Comparison of ENCODE assay signal across 8 cellular contexts in the genomic region with DNA sequence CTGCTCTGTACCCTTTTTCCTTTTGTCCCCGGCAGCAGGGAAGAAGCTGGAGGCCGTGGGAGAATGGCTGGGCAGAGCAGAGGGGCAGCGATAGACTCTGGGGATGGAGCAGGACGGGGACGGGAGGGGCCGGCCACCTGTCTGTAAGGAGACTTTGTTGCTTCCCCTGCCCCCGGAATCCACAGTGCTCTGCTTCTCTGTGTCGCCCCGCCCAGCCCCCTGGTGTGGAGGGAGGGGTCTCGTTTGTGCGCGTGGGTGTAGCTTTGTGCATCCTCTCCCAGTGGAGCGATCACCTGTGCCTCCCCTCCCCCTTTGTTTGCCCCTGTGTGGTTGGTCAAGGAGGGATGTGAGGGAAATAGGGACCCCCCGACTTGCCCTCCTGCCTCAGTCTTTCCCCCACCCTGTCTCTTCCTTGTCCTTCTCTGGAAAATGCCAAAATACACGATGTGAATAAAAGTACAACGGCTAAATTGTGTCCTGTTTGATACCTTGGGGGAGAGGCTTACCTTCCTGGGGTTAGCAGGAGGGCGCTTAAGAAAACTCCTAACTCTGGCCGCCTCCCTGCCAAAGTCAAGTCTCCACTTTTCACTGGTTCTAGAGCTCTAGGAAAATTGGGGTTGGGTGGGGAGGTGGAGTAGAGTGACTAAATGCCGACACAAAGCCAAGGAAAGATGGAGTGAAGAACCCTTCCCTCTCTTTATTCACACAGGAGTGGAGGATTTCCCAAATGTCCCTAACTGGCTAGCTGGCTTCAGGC. TPM values are rescaled to one million over a fixed set of nuclear protein-coding genes. Genes with fewer than 3 reads are reported as not detected.
DNase-seq lines count a peak whose midpoint lies in the region; ATAC-seq and TF ChIP-seq lines count a peak whose summit lies in the region.

No MANE protein-coding gene starts in this region.

- peaks cover 77% of the 10 kb centered on the region for H3K36me3 Mint-ChIP-seq in GM23338 (ENCODE audit: low read depth)

- ATAC-seq in GM23338, result peak; percentile 0; the same call in 2 of the 3 replicates
- ATAC-seq in GM18909 (IDR thresholded peaks at IDR 0.05; ENCODE audit: poor library complexity, unreplicated experiment), result no peak
- no peak for ATAC-seq in GM21825 (IDR thresholded peaks at IDR 0.05; ENCODE audit: unreplicated experiment)
- no peak for ATAC-seq in aorta (ENCODE audit: low FRiP score)
- no peak for ATAC-seq in GM18517 (IDR thresholded peaks at IDR 0.05; ENCODE audit: unreplicated experiment)

- H3K4me3 Mint-ChIP-seq in GM23338, result peak overlapping the region; percentile 94

- H3K4me2 ChIP-seq in GM23338, result peak overlapping the region; percentile 100

- H3K27me3 ChIP-seq in GM23338 (ENCODE audit: insufficient read depth) (no peaks in the 10 kb centered on the region), aorta (ENCODE audit: control insufficient read depth in 1 of 2, insufficient read depth in 2 of 2, low read length in 1 of 2) (no peaks in the 10 kb centered on the region)

- H3K9me3 Mint-ChIP-seq in GM23338, result no peaks in the 10 kb centered on the region; the same call in 2 of the 3 replicates

- no peak overlapping the region for H3K9ac ChIP-seq in SK-N-MC (ENCODE audit: insufficient read length)

- H3K27ac Mint-ChIP-seq in GM23338, result no peak overlapping the region

- peaks cover 39% of the 10 kb centered on the region for H3K27me3 Mint-ChIP-seq in GM23338 (ENCODE audit: insufficient read depth, low read depth, poor library complexity)

- DNase-seq in GM23338 (ENCODE audit: low spot score) (peak; percentile 43), SK-N-MC (ENCODE audit: low read depth, low spot score) (no peak), fibroblast of villous mesenchyme (ENCODE audit: low read depth) (no peak), skeletal muscle cell (ENCODE audit: low read depth) (no peak), aorta (no peak)

- TF ChIP-seq CTCF in GM23338 (conservative IDR thresholded peaks at IDR 0.05; ENCODE audit: low read depth in 2 of 2), result no peak
- TF ChIP-seq CTCF in fibroblast of villous mesenchyme (IDR thresholded peaks at IDR 0.05; ENCODE audit: insufficient read depth, low read depth, low read length), result no peak

- intact Hi-C loops in aorta (cut with DNase I), result loop anchor here (2.0 to 5.0 kb wide), 3 partner anchors 14 to 76 kb away; a partner anchor contains a TSS

- H2AFZ ChIP-seq in GM23338, result no peak overlapping the region

- H3K27ac ChIP-seq in GM23338 (ENCODE audit: low read depth), result peak overlapping the region; percentile 83; the same call in 1 of the 2 replicates
- H3K27ac ChIP-seq in SK-N-MC, result no peak overlapping the region
- peak overlapping the region in 1 of 2 donors; percentile 77 for H3K27ac ChIP-seq in aorta (ENCODE audit: low read depth in 1 of 2, low read length in 2 of 2)

- H3K36me3 ChIP-seq in GM23338 (ENCODE audit: insufficient read depth), result peaks cover 23% of the 10 kb centered on the region
- peaks cover 52% of the 10 kb centered on the region for H3K36me3 ChIP-seq in SK-N-MC (ENCODE audit: insufficient read depth, low read length)
- peaks cover 3 to 6% of the 10 kb centered on the region in 2 donors for H3K36me3 ChIP-seq in aorta (ENCODE audit: control insufficient read depth in 1 of 2, insufficient read depth in 2 of 2, low read length in 1 of 2)

- H3K79me2 ChIP-seq in GM23338 (replicated peaks; ENCODE audit: insufficient read depth), result peaks cover 26% of the 10 kb centered on the region

- peaks cover 45% of the 10 kb centered on the region for H3K4me1 Mint-ChIP-seq in GM23338

- peak overlapping the region; percentile 97 for H3K4me3 ChIP-seq in GM23338
- peak overlapping the region; percentile 97 for H3K4me3 ChIP-seq in SK-N-MC
- peak overlapping the region; percentile 88 for H3K4me3 ChIP-seq in fibroblast of villous mesenchyme (ENCODE audit: low read depth, low read length)
- peak overlapping the region; percentile 83 for H3K4me3 ChIP-seq in skeletal muscle cell (ENCODE audit: low read depth, low read length)
- no peak overlapping the region for H3K4me3 ChIP-seq in aorta (ENCODE audit: low read length in 2 of 2)

- 66 to 70% methylated on average over 17 to 19 of the region's 19 CpGs for WGBS in aorta, 2 donors

- no peaks in the 10 kb centered on the region for H3K9me2 ChIP-seq in GM23338 (ENCODE audit: insufficient read depth)

- H3K4me1 ChIP-seq in GM23338 (ENCODE audit: insufficient read depth) (peaks cover 41% of the 10 kb centered on the region), aorta (ENCODE audit: control insufficient read depth in 1 of 2, insufficient read depth in 2 of 2, low read length in 2 of 2) (peaks cover 0 to 1% of the 10 kb centered on the region in 2 donors)

- no peaks in the 10 kb centered on the region for H3K9me3 ChIP-seq in SK-N-MC (ENCODE audit: low read depth, low read length)
- H3K9me3 ChIP-seq in aorta (ENCODE audit: control insufficient read depth, low read length), result no peaks in the 10 kb centered on the region

- H4K20me1 ChIP-seq in GM23338 (replicated peaks; ENCODE audit: insufficient read depth), result peaks cover 24% of the 10 kb centered on the region

- peaks cover 48% of the 10 kb centered on the region for H3F3A ChIP-seq in GM23338 (replicated peaks; ENCODE audit: low read depth)

TF ChIP-seq in GM23338, 12 proteins besides CTCF, POLR2A, EP300 and RAD21 (continues in another document):
- TF ChIP-seq EZH2phosphoT487 (IDR thresholded peaks at IDR 0.05; ENCODE audit: unreplicated experiment) (no peak), JUNB (IDR thresholded peaks at IDR 0.05; ENCODE audit: unreplicated experiment) (no peak)
- TF ChIP-seq, protein P1, sequence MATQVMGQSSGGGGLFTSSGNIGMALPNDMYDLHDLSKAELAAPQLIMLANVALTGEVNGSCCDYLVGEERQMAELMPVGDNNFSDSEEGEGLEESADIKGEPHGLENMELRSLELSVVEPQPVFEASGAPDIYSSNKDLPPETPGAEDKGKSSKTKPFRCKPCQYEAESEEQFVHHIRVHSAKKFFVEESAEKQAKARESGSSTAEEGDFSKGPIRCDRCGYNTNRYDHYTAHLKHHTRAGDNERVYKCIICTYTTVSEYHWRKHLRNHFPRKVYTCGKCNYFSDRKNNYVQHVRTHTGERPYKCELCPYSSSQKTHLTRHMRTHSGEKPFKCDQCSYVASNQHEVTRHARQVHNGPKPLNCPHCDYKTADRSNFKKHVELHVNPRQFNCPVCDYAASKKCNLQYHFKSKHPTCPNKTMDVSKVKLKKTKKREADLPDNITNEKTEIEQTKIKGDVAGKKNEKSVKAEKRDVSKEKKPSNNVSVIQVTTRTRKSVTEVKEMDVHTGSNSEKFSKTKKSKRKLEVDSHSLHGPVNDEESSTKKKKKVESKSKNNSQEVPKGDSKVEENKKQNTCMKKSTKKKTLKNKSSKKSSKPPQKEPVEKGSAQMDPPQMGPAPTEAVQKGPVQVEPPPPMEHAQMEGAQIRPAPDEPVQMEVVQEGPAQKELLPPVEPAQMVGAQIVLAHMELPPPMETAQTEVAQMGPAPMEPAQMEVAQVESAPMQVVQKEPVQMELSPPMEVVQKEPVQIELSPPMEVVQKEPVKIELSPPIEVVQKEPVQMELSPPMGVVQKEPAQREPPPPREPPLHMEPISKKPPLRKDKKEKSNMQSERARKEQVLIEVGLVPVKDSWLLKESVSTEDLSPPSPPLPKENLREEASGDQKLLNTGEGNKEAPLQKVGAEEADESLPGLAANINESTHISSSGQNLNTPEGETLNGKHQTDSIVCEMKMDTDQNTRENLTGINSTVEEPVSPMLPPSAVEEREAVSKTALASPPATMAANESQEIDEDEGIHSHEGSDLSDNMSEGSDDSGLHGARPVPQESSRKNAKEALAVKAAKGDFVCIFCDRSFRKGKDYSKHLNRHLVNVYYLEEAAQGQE (IDR thresholded peaks at IDR 0.05; ENCODE audit: unreplicated experiment), result no peak

RNA-seq across cellular contexts. Expression of a gene that starts 1.0 kb away (rescaled TPM):
- 731 and 822 TPM in 2 replicates for total RNA-seq in GM23338 (2014; rRNA removed; shearing (Covaris generic))
- polyA plus RNA-seq in GM23338 (2016; fragmentation: Nextera tagmentation; extraction: Ambion mirVana), result 737 and 748 TPM in 2 replicates
- 620 and 695 TPM in 2 replicates for total RNA-seq in fibroblast of villous mesenchyme
- 100 to 1,000 TPM; 317 TPM for total RNA-seq in aorta
- 100 to 1,000 TPM; 310 to 314 TPM for polyA plus RNA-seq in aorta

RNA-seq across cellular contexts. Expression of a gene that starts 6.8 kb away (rescaled TPM):
- total RNA-seq in GM23338 (2014; rRNA removed; shearing (Covaris generic)), result 7.6 and 13.1 TPM in 2 replicates
- 8.2 and 10.4 TPM in 2 replicates for polyA plus RNA-seq in GM23338 (2016; fragmentation: Nextera tagmentation; extraction: Ambion mirVana)
- total RNA-seq in fibroblast of villous mesenchyme, result 6.0 and 8.7 TPM in 2 replicates
- 10 to 100 TPM in 1 of 2 donors, 1 to 10 TPM in 1; 4.2 to 10.2 TPM for total RNA-seq in aorta
- polyA plus RNA-seq in aorta, result 10 to 100 TPM; 11.1 to 14.3 TPM

RNA-seq across cellular contexts. Expression of a gene that starts 14.4 kb away (rescaled TPM):
- 97.2 and 109 TPM in 2 replicates for total RNA-seq in GM23338 (2014; rRNA removed; shearing (Covaris generic))
- polyA plus RNA-seq in GM23338 (2016; fragmentation: Nextera tagmentation; extraction: Ambion mirVana) (35.0 and 35.1 TPM in 2 replicates), aorta (10 to 100 TPM; 26.7 to 47.0 TPM)
- total RNA-seq in fibroblast of villous mesenchyme (91.5 and 96.7 TPM in 2 replicates), aorta (10 to 100 TPM; 59.5 to 64.6 TPM)

RNA-seq across cellular contexts. Expression of a gene that starts 15.3 kb away (rescaled TPM):
- total RNA-seq in GM23338 (2014; rRNA removed; shearing (Covaris generic)), result 37.2 and 47.4 TPM in 2 replicates
- polyA plus RNA-seq in GM23338 (2016; fragmentation: Nextera tagmentation; extraction: Ambion mirVana), result 75.6 and 79.2 TPM in 2 replicates
- total RNA-seq in fibroblast of villous mesenchyme, result 18.4 and 21.2 TPM in 2 replicates
- 1 to 10 TPM in 1 of 2 donors, under 1 TPM in 1; 0.42 to 2.1 TPM for total RNA-seq in aorta
- polyA plus RNA-seq in aorta, result 10 to 100 TPM in 1 of 2 donors, 1 to 10 TPM in 1; 3.6 to 12.6 TPM

RNA-seq across cellular contexts. Expression of a gene that starts 25.6 kb away (rescaled TPM):
- 3.3 and 8.2 TPM in 2 replicates for total RNA-seq in GM23338 (2014; rRNA removed; shearing (Covaris generic))
- polyA plus RNA-seq in GM23338 (2016; fragmentation: Nextera tagmentation; extraction: Ambion mirVana) (3.6 and 5.4 TPM in 2 replicates), aorta (10 to 100 TPM in 1 of 2 donors, 1 to 10 TPM in 1; 6.0 to 32.9 TPM)
- total RNA-seq in fibroblast of villous mesenchyme (1.7 and 3.9 TPM in 2 replicates), aorta (10 to 100 TPM in 1 of 2 donors, 1 to 10 TPM in 1; 8.2 to 13.7 TPM)

Comparison
In these comparisons a context has a peak if more than half of its experiments do, and no peak if none do; other contexts are left out.
1. H3K4me3 ChIP-seq: peak in GM23338 (single experiment), SK-N-MC (single experiment), fibroblast of villous mesenchyme (single experiment) and skeletal muscle cell (single experiment); none in aorta (0 of 2).